In the genomic region with DNA sequence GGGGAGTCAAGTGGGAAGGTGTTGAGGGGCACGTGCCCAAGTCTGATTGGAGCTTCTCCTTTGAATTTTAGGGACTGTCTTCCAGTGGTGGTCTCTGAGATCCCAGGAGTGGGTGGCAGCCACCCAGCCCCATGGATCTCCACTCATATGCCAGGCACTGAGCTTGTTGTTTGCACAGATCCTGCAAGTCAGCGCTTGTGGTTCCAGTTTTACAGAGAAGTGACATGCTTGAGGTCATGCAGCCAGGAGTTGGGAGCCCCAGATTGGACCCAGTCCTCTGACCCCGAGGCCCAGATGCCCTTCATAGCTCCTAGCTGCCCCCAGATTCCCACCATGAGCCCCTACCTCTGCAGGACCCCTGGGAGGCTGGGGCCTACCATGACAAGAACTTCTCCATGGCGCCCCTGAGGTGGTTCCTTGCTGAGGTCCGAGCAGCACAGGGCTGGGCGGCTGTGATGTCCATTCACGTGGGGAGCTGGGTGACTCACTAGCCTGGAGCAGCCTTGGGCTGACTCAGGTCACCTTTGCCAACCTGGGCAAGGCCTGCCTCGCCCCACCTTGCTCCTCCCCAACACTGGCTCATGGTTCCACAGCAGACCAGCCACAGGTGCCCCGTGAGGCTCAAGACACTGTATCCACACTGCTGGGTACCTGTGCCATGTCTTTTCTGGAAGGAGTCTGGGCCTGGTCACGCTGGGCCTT, we compare ENCODE assay signal across 1 cellular context.
TF ChIP-seq lines count a peak whose summit lies in the region.

No MANE protein-coding gene starts in this region.

TF ChIP-seq in H1, 55 proteins besides CTCF, POLR2A, EP300 and RAD21:
- TF ChIP-seq POU5F1 (IDR thresholded peaks at IDR 0.05; ENCODE audit: low read depth, low read length) (no peak), RNF2 (IDR thresholded peaks at IDR 0.05; ENCODE audit: borderline replicate concordance, low read depth, low read length, missing control alignments, poor library complexity, severe bottlenecking) (no peak), KDM4A (IDR thresholded peaks at IDR 0.05; ENCODE audit: low read depth, low read length, severe bottlenecking) (no peak), SIX5 (IDR thresholded peaks at IDR 0.05; ENCODE audit: low read depth, low read length) (no peak), SP1 (IDR thresholded peaks at IDR 0.05; ENCODE audit: low read depth, low read length) (no peak), ATF3 (IDR thresholded peaks at IDR 0.05; ENCODE audit: insufficient read depth, low read depth, low read length) (no peak), CHD2 (IDR thresholded peaks at IDR 0.05; ENCODE audit: low read length) (no peak), CHD1 (IDR thresholded peaks at IDR 0.05; ENCODE audit: low read depth, low read length) (no peak), TCF12 (IDR thresholded peaks at IDR 0.05; ENCODE audit: low read depth, low read length) (no peak), SP4 (IDR thresholded peaks at IDR 0.05; ENCODE audit: low read length) (no peak), TAF1 (IDR thresholded peaks at IDR 0.05; ENCODE audit: low read depth, low read length) (no peak), JUN (IDR thresholded peaks at IDR 0.05; ENCODE audit: low read depth, low read length) (no peak), BACH1 (IDR thresholded peaks at IDR 0.05; ENCODE audit: low read length) (no peak), ZNF274 (IDR thresholded peaks at IDR 0.05; ENCODE audit: borderline replicate concordance, extremely low read depth, low read length) (no peak), MAFK (IDR thresholded peaks at IDR 0.05; ENCODE audit: low read depth, low read length) (no peak), TBP (IDR thresholded peaks at IDR 0.05; ENCODE audit: low read depth, low read length) (no peak), MAX (IDR thresholded peaks at IDR 0.05) (no peak), KDM5A (IDR thresholded peaks at IDR 0.05; ENCODE audit: low read length) (no peak)
